Comparison of ENCODE assay signal across 27 cellular contexts in genomic region chr3:125250973-125251372, GRCh38.
"Had no signal": no experiment of that assay in that cellular context is flagged by ENCODE, and none has a peak within 500 bp of the region (broad histone marks: within the 10 kb centered on the region; RNA-seq: fewer than 3 reads in every experiment).

No MANE protein-coding gene starts in this region.

- H3K27ac ChIP-seq: lower lobe of right lung, ovary, right atrium auricular region, right lobe of liver, stomach, testis, thyroid gland, transverse colon, upper lobe of left lung, vagina had no signal

- H3K27me3 ChIP-seq: ovary, right atrium auricular region, right lobe of liver, stomach, testis, thyroid gland, transverse colon, upper lobe of left lung, vagina had no signal

- H3K36me3 Mint-ChIP-seq: natural killer cell treated with Interleukin-12 subunit alpha and Interleukin-12 subunit beta and Interleukin-15 and Interleukin-18, amount 100 ng/mL, for 72 hours had no signal

- H3K27me3 Mint-ChIP-seq: naive thymus-derived CD4-positive, alpha-beta T cell; natural killer cell treated with Interleukin-12 subunit alpha and Interleukin-12 subunit beta and Interleukin-15 and Interleukin-18, amount 100 ng/mL, for 72 hours; progenitor cell of endocrine pancreas; stimulated activated naive B cell treated with anti-CD40 and anti-IgM and Interleukin-4, amounts not matched to agents 10 μg/mL and 1 μg/mL and 100 μg/mL, for 72 hours had no signal

- H3K4me1 Mint-ChIP-seq: stimulated activated naive B cell treated with anti-CD40 and anti-IgM and Interleukin-4, amounts not matched to agents 10 μg/mL and 1 μg/mL and 100 μg/mL, for 72 hours had no signal

- H3K9me3 ChIP-seq: lower lobe of right lung, mucosa of descending colon, ovary, right atrium auricular region, right lobe of liver, stomach, testis, thyroid gland, transverse colon, upper lobe of left lung, vagina had no signal

- FAIRE-seq: keratinocyte had no signal

- DNase-seq: hippocampal formation; kidney glomerular epithelial cell; left cardiac atrium; lower lobe of right lung; midbrain; mucosa of descending colon; naive thymus-derived CD4-positive, alpha-beta T cell; ovary; right lobe of liver; stimulated activated CD4-positive, alpha-beta T cell treated with anti-CD3 and anti-CD28 coated beads, Interleukin-1b, Interleukin-23, amount 100 ng/mL, for 48 hours; stimulated activated CD4-positive, alpha-beta T cell treated with anti-CD3 and anti-CD28 coated beads, Interleukin-2, amount 100 ng/mL, for 48 hours; stimulated activated CD4-positive, alpha-beta T cell treated with anti-CD3 and anti-CD28 coated beads, Interleukin-4, amount 100 ng/mL, for 4 hours; stimulated activated CD8-positive, alpha-beta memory T cell treated with anti-CD3 and anti-CD28 coated beads, Interleukin-4, amount 100 ng/mL, for 48 hours; stimulated activated naive B cell treated with anti-CD40 and anti-IgM and Interleukin-4, amounts not matched to agents 10 μg/mL and 1 μg/mL and 100 μg/mL, for 72 hours; stimulated activated naive CD8-positive, alpha-beta T cell treated with anti-CD3 and anti-CD28 coated beads, Interleukin-15, Interleukin-2, amounts not matched to agents 100 U/mL and 50 U/mL, for 24 hours; stomach; testis; thyroid gland; transverse colon; upper lobe of left lung had no signal

- H3K4me2 ChIP-seq: smooth muscle cell had no signal

- ATAC-seq: left cardiac atrium; left lobe of liver; mucosa of descending colon; naive thymus-derived CD4-positive, alpha-beta T cell; natural killer cell treated with Interleukin-12 subunit alpha and Interleukin-12 subunit beta and Interleukin-15 and Interleukin-18, amount 100 ng/mL, for 72 hours; right lobe of liver; stimulated activated naive B cell treated with anti-CD40 and anti-IgM and Interleukin-4, amounts not matched to agents 10 μg/mL and 1 μg/mL and 100 μg/mL, for 72 hours; stimulated activated naive CD8-positive, alpha-beta T cell treated with anti-CD3 and anti-CD28 coated beads, Interleukin-15, Interleukin-2, amounts not matched to agents 100 U/mL and 50 U/mL, for 24 hours had no signal

- H3K4me3 ChIP-seq: lower lobe of right lung, mucosa of descending colon, ovary, right atrium auricular region, right lobe of liver, smooth muscle cell, stomach, testis, thyroid gland, transverse colon, upper lobe of left lung, vagina had no signal

- H3K9me3 Mint-ChIP-seq: naive thymus-derived CD4-positive, alpha-beta T cell; natural killer cell treated with Interleukin-12 subunit alpha and Interleukin-12 subunit beta and Interleukin-15 and Interleukin-18, amount 100 ng/mL, for 72 hours; stimulated activated naive B cell treated with anti-CD40 and anti-IgM and Interleukin-4, amounts not matched to agents 10 μg/mL and 1 μg/mL and 100 μg/mL, for 72 hours had no signal

- H3K27ac Mint-ChIP-seq: natural killer cell treated with Interleukin-12 subunit alpha and Interleukin-12 subunit beta and Interleukin-15 and Interleukin-18, amount 100 ng/mL, for 72 hours; progenitor cell of endocrine pancreas; stimulated activated naive B cell treated with anti-CD40 and anti-IgM and Interleukin-4, amounts not matched to agents 10 μg/mL and 1 μg/mL and 100 μg/mL, for 72 hours had no signal

- H3K4me1 ChIP-seq: lower lobe of right lung, right atrium auricular region, right lobe of liver, stomach, testis, transverse colon, upper lobe of left lung, vagina had no signal

- H3K4me3 Mint-ChIP-seq: naive thymus-derived CD4-positive, alpha-beta T cell; natural killer cell treated with Interleukin-12 subunit alpha and Interleukin-12 subunit beta and Interleukin-15 and Interleukin-18, amount 100 ng/mL, for 72 hours; stimulated activated naive B cell treated with anti-CD40 and anti-IgM and Interleukin-4, amounts not matched to agents 10 μg/mL and 1 μg/mL and 100 μg/mL, for 72 hours had no signal

- H3K36me3 ChIP-seq: lower lobe of right lung, ovary, right atrium auricular region, right lobe of liver, thyroid gland, transverse colon, upper lobe of left lung had no signal
